In genomic region chr14:74018704-74019407, GRCh38 we compare ENCODE assay signal across 8 cellular contexts. TPM values are rescaled to one million over a fixed set of nuclear protein-coding genes. Genes with fewer than 3 reads are reported as not detected.
A peak's percentile ranks its signal among the peaks of the same experiment; 100 is the strongest.
DNase-seq lines count a peak whose midpoint lies in the region; TF ChIP-seq lines count a peak whose summit lies in the region.

BBOF1 (plus strand) TSS chr14:74019349; CDS start chr14:74019479, 130 bp downstream.
A gene with protein sequence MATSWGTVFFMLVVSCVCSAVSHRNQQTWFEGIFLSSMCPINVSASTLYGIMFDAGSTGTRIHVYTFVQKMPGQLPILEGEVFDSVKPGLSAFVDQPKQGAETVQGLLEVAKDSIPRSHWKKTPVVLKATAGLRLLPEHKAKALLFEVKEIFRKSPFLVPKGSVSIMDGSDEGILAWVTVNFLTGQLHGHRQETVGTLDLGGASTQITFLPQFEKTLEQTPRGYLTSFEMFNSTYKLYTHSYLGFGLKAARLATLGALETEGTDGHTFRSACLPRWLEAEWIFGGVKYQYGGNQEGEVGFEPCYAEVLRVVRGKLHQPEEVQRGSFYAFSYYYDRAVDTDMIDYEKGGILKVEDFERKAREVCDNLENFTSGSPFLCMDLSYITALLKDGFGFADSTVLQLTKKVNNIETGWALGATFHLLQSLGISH (minus strand): TSS chr14:74019288. CDS start chr14:73988102, 31,186 bp downstream.

- POLR2A ChIA-PET in CD8-positive, alpha-beta memory T cell (lab: Charles Lee), result interaction anchor here (0.6 to 1.2 kb wide), 3 partner anchors 11 to 960 kb away, joined by 3 to 5 read pairs (median 5); partner anchors contain the start of genes COQ6 and FAM161B

- TF ChIP-seq CTCF in GM20000 (IDR thresholded peaks at IDR 0.05; ENCODE audit: extremely low read depth, missing control alignments) (no peak), endodermal cell (conservative IDR thresholded peaks at IDR 0.05) (no peak)

- H3K9me3 ChIP-seq in CD8-positive, alpha-beta memory T cell (ENCODE audit: low read length), result no peaks in the 10 kb centered on the region
- H3K9me3 ChIP-seq in endodermal cell (ENCODE audit: control insufficient read depth, low read length), result no peaks in the 10 kb centered on the region

- DNase-seq in CD8-positive, alpha-beta memory T cell, result peak; percentile 82 to 91 (median 87)
- DNase-seq in GM20000 (ENCODE audit: low spot score), result peak; percentile 97
- DNase-seq in HT-29 (ENCODE audit: low spot score), result peak; percentile 78
- peak; percentile 77 for DNase-seq in NOMO-1 treated with dmso at 0.1 percent for 144 hours (lab: John Stamatoyannopoulos, UW; ENCODE audit: unreplicated experiment)
- DNase-seq in activated CD8-positive, alpha-beta memory T cell treated with anti-CD3 and anti-CD28 coated beads, Interleukin-2, amount 50 U/mL, for 24 hours (ENCODE audit: extremely low read depth), result peak; percentile 55
- DNase-seq in endodermal cell, result peak; percentile 85
- peak; percentile 89 for DNase-seq in midbrain (lab: John Stamatoyannopoulos, UW)
- DNase-seq in stimulated activated CD8-positive, alpha-beta memory T cell treated with anti-CD3 and anti-CD28 coated beads, Interleukin-15, amount 100 ng/mL, for 4 hours (ENCODE audit: low read depth in 2 of 2), result peak; percentile 63 to 72

- H3K4me3 Mint-ChIP-seq in CD8-positive, alpha-beta memory T cell, result peak within 1 kb of the TSS; percentile 91 to 98 (median 94)
- peak within 1 kb of the TSS; percentile 91 for H3K4me3 Mint-ChIP-seq in endodermal cell

- H3K4me3 ChIP-seq in CD8-positive, alpha-beta memory T cell (ENCODE audit: low read length), result peak within 1 kb of the TSS; percentile 72
- peak within 1 kb of the TSS; percentile 83 for H3K4me3 ChIP-seq in endodermal cell (ENCODE audit: low read length)

- peaks cover 0 to 1% of the 10 kb centered on the region in 2 donors for H3K27me3 Mint-ChIP-seq in CD8-positive, alpha-beta memory T cell
- H3K27me3 Mint-ChIP-seq in endodermal cell (ENCODE audit: insufficient read depth), result no peaks in the 10 kb centered on the region

- no peaks in the 10 kb centered on the region for H3K9me3 Mint-ChIP-seq in CD8-positive, alpha-beta memory T cell
- H3K9me3 Mint-ChIP-seq in endodermal cell, result no peaks in the 10 kb centered on the region

- H3K36me3 ChIP-seq in CD8-positive, alpha-beta memory T cell (ENCODE audit: insufficient read depth, low read length), result no peaks in the 10 kb centered on the region
- peaks cover 3% of the 10 kb centered on the region for H3K36me3 ChIP-seq in endodermal cell (ENCODE audit: control insufficient read depth, insufficient read depth, low read length)

- peak within 1 kb of the TSS; percentile 89 for H3K27ac ChIP-seq in CD8-positive, alpha-beta memory T cell (ENCODE audit: low read depth, low read length)
- H3K27ac ChIP-seq in endodermal cell (ENCODE audit: low read depth, low read length), result peak within 1 kb of the TSS; percentile 58

- H3K9ac ChIP-seq in endodermal cell (ENCODE audit: extremely low read depth, low read length, poor library complexity, severe bottlenecking), result peak within 1 kb of the TSS; percentile 63

- peaks cover 0 to 10% (median 0%) of the 10 kb centered on the region in 3 donors for H3K36me3 Mint-ChIP-seq in CD8-positive, alpha-beta memory T cell
- H3K36me3 Mint-ChIP-seq in endodermal cell (ENCODE audit: low read depth), result no peaks in the 10 kb centered on the region

- H3K27ac Mint-ChIP-seq in CD8-positive, alpha-beta memory T cell, result peak within 1 kb of the TSS; percentile 96 to 99 (median 98)
- H3K27ac Mint-ChIP-seq in endodermal cell, result peak within 1 kb of the TSS; percentile 96

- H3K27me3 ChIP-seq in CD8-positive, alpha-beta memory T cell (ENCODE audit: insufficient read depth, low read length, poor library complexity, severe bottlenecking), result no peaks in the 10 kb centered on the region
- H3K27me3 ChIP-seq in endodermal cell (ENCODE audit: control insufficient read depth, insufficient read depth, low read length, poor library complexity, severe bottlenecking), result no peaks in the 10 kb centered on the region

- peaks cover 11 to 18% (median 15%) of the 10 kb centered on the region in 3 donors for H3K4me1 Mint-ChIP-seq in CD8-positive, alpha-beta memory T cell
- H3K4me1 Mint-ChIP-seq in endodermal cell, result peaks cover 3% of the 10 kb centered on the region

- H3K4me1 ChIP-seq in CD8-positive, alpha-beta memory T cell (ENCODE audit: insufficient read depth, low read length), result peaks cover 9% of the 10 kb centered on the region
- H3K4me1 ChIP-seq in endodermal cell (ENCODE audit: control insufficient read depth, insufficient read depth, low read length), result no peaks in the 10 kb centered on the region

- CTCF ChIA-PET in CD8-positive, alpha-beta memory T cell (lab: Charles Lee), result interaction anchor here (0.6 to 1.3 kb wide), 2 partner anchors 12 to 826 kb away, joined by 3 to 4 read pairs; no protein-coding TSS in a partner anchor

- WGBS in endodermal cell (ENCODE audit: insufficient coverage in 1 of 2, insufficient read length in 1 of 2), 2 experiments, result 0% methylated on average over 36 to 86 of the region's 86 CpGs

RNA-seq across cellular contexts. Expression of gene BBOF1, which starts in this region (rescaled TPM):
- 1 to 10 TPM; 1.3 to 1.9 TPM for total RNA-seq in CD8-positive, alpha-beta memory T cell
- polyA plus RNA-seq in CD8-positive, alpha-beta memory T cell, result 4.9 TPM
- 0.05 and 0.50 TPM in 2 replicates for total RNA-seq in HT-29 (2014; rRNA removed; shearing (Covaris generic))
- total RNA-seq in endodermal cell, result 1 to 10 TPM; 2.6 to 2.9 TPM
- 3.4 TPM for polyA plus RNA-seq in endodermal cell (2013, experiment 1 of 2)
- 2.8 TPM for polyA plus RNA-seq in endodermal cell (2013, experiment 2 of 2)

RNA-seq across cellular contexts. Expression of the second gene that starts in this region (rescaled TPM):
- total RNA-seq in CD8-positive, alpha-beta memory T cell, result 10 to 100 TPM; 12.4 to 13.3 TPM
- polyA plus RNA-seq in CD8-positive, alpha-beta memory T cell, result 8.5 TPM
- total RNA-seq in HT-29 (2014; rRNA removed; shearing (Covaris generic)), result 11.3 and 11.4 TPM in 2 replicates
- total RNA-seq in endodermal cell, result 10 to 100 TPM; 15.6 to 16.5 TPM
- 10.0 TPM for polyA plus RNA-seq in endodermal cell (2013, experiment 1 of 2)
- 9.2 TPM for polyA plus RNA-seq in endodermal cell (2013, experiment 2 of 2)

Comparison
In these comparisons a context has a peak if more than half of its experiments do, and no peak if none do; other contexts are left out.
1. Peak in every context shown above with its lines: DNase-seq, H3K4me3 ChIP-seq and H3K27ac ChIP-seq.